Comparison of ENCODE assay signal across 8 cellular contexts in the genomic region with DNA sequence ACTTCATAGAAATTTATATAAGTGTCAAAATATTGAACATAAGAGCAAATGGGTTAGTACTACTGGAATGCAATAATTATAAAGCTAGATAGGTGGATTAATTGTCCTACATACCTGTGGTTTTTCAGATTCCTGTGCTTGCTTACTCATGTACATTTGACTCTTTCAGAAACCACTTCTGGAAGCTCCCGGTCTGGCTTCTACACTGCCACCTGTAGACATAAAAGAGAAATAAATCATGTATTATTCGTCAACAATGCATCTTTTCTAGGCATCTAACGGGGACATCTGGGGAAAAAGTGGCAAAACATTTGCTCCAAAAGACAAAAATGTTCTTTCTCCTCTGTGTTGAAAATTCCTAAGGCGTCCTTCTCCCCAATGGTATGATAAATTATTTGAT.
DNase-seq lines count a peak whose midpoint lies in the region; ATAC-seq and TF ChIP-seq lines count a peak whose summit lies in the region.

No MANE protein-coding gene starts in this region.

- no peaks in the 10 kb centered on the region for H4K20me1 ChIP-seq in BLaER1 treated with 17β-estradiol and CSF1 and Interleukin-3, amounts not matched to agents 10 nM and 100 nM
- H4K20me1 ChIP-seq in PC-3 (ENCODE audit: low read length) (no peaks in the 10 kb centered on the region), mammary epithelial cell (ENCODE audit: insufficient read depth, low read length) (no peaks in the 10 kb centered on the region)

- peaks cover 4% of the 10 kb centered on the region for H3F3A ChIP-seq in PC-3 (ENCODE audit: low read length, unreplicated experiment)

- intact Hi-C loops in PC-3 (cut with micrococcal nuclease) = loop anchor here (2.0 to 10.0 kb wide), 5 partner anchors 24 to 527 kb away; no protein-coding TSS in a partner anchor
- intact Hi-C loops in mammary epithelial cell (cut with micrococcal nuclease) = loop anchor here (1.0 to 5.0 kb wide), 5 partner anchors 25 to 527 kb away; no protein-coding TSS in a partner anchor
- intact Hi-C loops in lower lobe of right lung (cut with DNase I) = no loop called here

- no peak overlapping the region for H3K27ac ChIP-seq in BLaER1 treated with 17β-estradiol and CSF1 and Interleukin-3, amounts not matched to agents 10 nM and 100 nM
- H3K27ac ChIP-seq in PC-3 (ENCODE audit: low read length) (peak overlapping the region; percentile 83), mammary epithelial cell (ENCODE audit: insufficient read depth, low read depth, low read length) (peak overlapping the region; percentile 56), lower lobe of right lung (no peak overlapping the region)

- 7% methylated on average over 4 of the region's 4 CpGs for WGBS in mammary epithelial cell (ENCODE audit: low coverage, missing lambda C conversion rate)

- peaks cover 0 to 10% (median 0%) of the 10 kb centered on the region in 10 experiments; a peak in 3 of 20 replicates for H3K4me1 ChIP-seq in BLaER1 treated with 17β-estradiol and CSF1 and Interleukin-3, amounts not matched to agents 10 nM and 100 nM
- peaks cover 50% of the 10 kb centered on the region for H3K4me1 ChIP-seq in PC-3 (ENCODE audit: insufficient read depth, low read length)
- H3K4me1 ChIP-seq in mammary epithelial cell (ENCODE audit: insufficient read depth, low read length) = peaks cover 32% of the 10 kb centered on the region
- no peaks in the 10 kb centered on the region for H3K4me1 ChIP-seq in lower lobe of right lung

- BruUV-seq in PC-3 (replicated peaks; lab: Mats Ljungman, UMichigan) = no TSS peak
- BruUV-seq in mammary epithelial cell (replicated peaks; lab: Mats Ljungman, UMichigan) = no TSS peak

- POLR2A ChIA-PET in PC-3 (lab: Charles Lee; ENCODE audit: unreplicated experiment) = no interaction called here

- dilution Hi-C loops in mammary epithelial cell (cut with HindIII; ENCODE audit: low sequenced_read_pairs) = no loop called here

- peaks cover 10 to 37% (median 20%) of the 10 kb centered on the region in 11 experiments; a peak in 21 of 22 replicates for H3K27me3 ChIP-seq in BLaER1 treated with 17β-estradiol and CSF1 and Interleukin-3, amounts not matched to agents 10 nM and 100 nM
- no peaks in the 10 kb centered on the region for H3K27me3 ChIP-seq in PC-3 (ENCODE audit: low read length)
- no peaks in the 10 kb centered on the region for H3K27me3 ChIP-seq in mammary epithelial cell (ENCODE audit: insufficient read depth, low read length)
- H3K27me3 ChIP-seq in lower lobe of right lung (ENCODE audit: low read depth) = no peaks in the 10 kb centered on the region

- CTCF ChIA-PET in PC-3 (lab: Charles Lee) = interaction anchor here (0.9 kb wide), 2 partner anchors 25 to 527 kb away, joined by 3 to 4 read pairs; no protein-coding TSS in a partner anchor
- CTCF ChIA-PET in mammary epithelial cell (lab: Charles Lee; ENCODE audit: low non-redundant PET) = interaction anchor here (0.5 to 1.2 kb wide), 4 partner anchors 11 to 370 kb away, joined by 3 to 4 read pairs (median 3); no protein-coding TSS in a partner anchor

- TF ChIP-seq CTCF in GM20000 (IDR thresholded peaks at IDR 0.05; ENCODE audit: extremely low read depth, missing control alignments) (no peak), PC-3 (conservative IDR thresholded peaks at IDR 0.05; ENCODE audit: low read depth, low read length) (peak; percentile 67), mammary epithelial cell (conservative IDR thresholded peaks at IDR 0.05 in 1 of 2, IDR thresholded peaks at IDR 0.05 in 1 of 2; ENCODE audit: extremely low read depth in 1 of 2, insufficient read depth in 1 of 2, low read depth in 1 of 2, low read length in 2 of 2) (peak; percentile 36 to 61), lower lobe of right lung (IDR thresholded peaks at IDR 0.05) (peak; percentile 23)

- no peaks in the 10 kb centered on the region for H3K9me2 ChIP-seq in PC-3 (replicated peaks; ENCODE audit: low read length)

- H3K4me3 ChIP-seq in BLaER1 treated with 17β-estradiol and CSF1 and Interleukin-3, amounts not matched to agents 10 nM and 100 nM = no peak overlapping the region; a peak in 1 of 20 replicates
- H3K4me3 ChIP-seq in PC-3 (ENCODE audit: low read length) = peak overlapping the region; percentile 79
- H3K4me3 ChIP-seq in mammary epithelial cell (replicated peaks in 1 of 3; ENCODE audit: insufficient read depth in 1 of 3, low read depth in 2 of 3, low read length in 3 of 3) = peak overlapping the region; percentile 34 to 78 (median 77)
- peak overlapping the region; percentile 59 for H3K4me3 ChIP-seq in lower lobe of right lung

- H3K9me3 ChIP-seq in BLaER1 treated with 17β-estradiol and CSF1 and Interleukin-3, amounts not matched to agents 10 nM and 100 nM (replicated peaks in 1 of 11) = peaks cover 8 to 18% (median 16%) of the 10 kb centered on the region in 11 experiments; a peak in 15 of 22 replicates
- H3K9me3 ChIP-seq in PC-3 (ENCODE audit: low read length) (no peaks in the 10 kb centered on the region), mammary epithelial cell (replicated peaks; ENCODE audit: insufficient read depth, low read length) (no peaks in the 10 kb centered on the region), lower lobe of right lung (no peaks in the 10 kb centered on the region)

- no peak overlapping the region for H3K9ac ChIP-seq in BLaER1 treated with 17β-estradiol and CSF1 and Interleukin-3, amounts not matched to agents 10 nM and 100 nM
- H3K9ac ChIP-seq in PC-3 (ENCODE audit: low read length) (peak overlapping the region; percentile 84), mammary epithelial cell (ENCODE audit: insufficient read depth, low read length) (peak overlapping the region; percentile 89)

- H2AFZ ChIP-seq in PC-3 (ENCODE audit: low read length) (no peak overlapping the region), mammary epithelial cell (ENCODE audit: low read depth, low read length) (no peak overlapping the region)

- in situ Hi-C loops in mammary epithelial cell (cut with MboI; ENCODE audit: low sequenced_read_pairs in 2 of 2) = loop anchor here (25.0 kb wide), 2 partner anchors 413 to 513 kb away; no protein-coding TSS in a partner anchor

- H3K4me2 ChIP-seq in BLaER1 treated with 17β-estradiol and CSF1 and Interleukin-3, amounts not matched to agents 10 nM and 100 nM = peak overlapping the region in 7 of 11 experiments; percentile 75 to 91 (median 86); a peak in 9 of 22 replicates
- peak overlapping the region; percentile 80 for H3K4me2 ChIP-seq in PC-3 (ENCODE audit: low read length)
- peak overlapping the region; percentile 76 for H3K4me2 ChIP-seq in mammary epithelial cell (ENCODE audit: insufficient read depth, low read depth, low read length)

- peak; percentile 8 for DNase-seq in GM20000 (ENCODE audit: low spot score)
- DNase-seq in PC-3 = peak; percentile 85
- peak; percentile 84 for DNase-seq in mammary epithelial cell
- no peak for DNase-seq in lower lobe of right lung
- no peak for DNase-seq in amygdala (lab: John Stamatoyannopoulos, UW)
- DNase-seq in stimulated activated naive CD4-positive, alpha-beta T cell treated with Interleukin-2 at 50 U/mL for 16 hours (lab: John Stamatoyannopoulos, UW) = no peak

- H3K79me2 ChIP-seq in PC-3 (ENCODE audit: low read length) = peaks cover 78% of the 10 kb centered on the region
- H3K79me2 ChIP-seq in mammary epithelial cell (ENCODE audit: insufficient read depth, low read length) = peaks cover 63% of the 10 kb centered on the region

- ATAC-seq in PC-3 (peak; percentile 32), lower lobe of right lung (peak in 1 of 2 donors; percentile 71), GM21367 (IDR thresholded peaks at IDR 0.05; ENCODE audit: unreplicated experiment) (no peak)

- no peaks in the 10 kb centered on the region for H3K36me3 ChIP-seq in BLaER1 treated with 17β-estradiol and CSF1 and Interleukin-3, amounts not matched to agents 10 nM and 100 nM
- H3K36me3 ChIP-seq in PC-3 (ENCODE audit: low read depth, low read length) (peaks cover 33% of the 10 kb centered on the region), mammary epithelial cell (ENCODE audit: insufficient read depth, low read length) (peaks cover 10% of the 10 kb centered on the region), lower lobe of right lung (no peaks in the 10 kb centered on the region)

Comparison
In these comparisons a context has a peak if more than half of its experiments do, and no peak if none do; other contexts are left out.
1. H3K27ac ChIP-seq: peak in PC-3 (single experiment) and mammary epithelial cell (single experiment); none in BLaER1 treated with 17β-estradiol and CSF1 and Interleukin-3, amounts not matched to agents 10 nM and 100 nM (0 of 11) and lower lobe of right lung (single experiment).
2. H3K4me3 ChIP-seq: peak in PC-3 (single experiment), mammary epithelial cell (3 of 3) and lower lobe of right lung (single experiment); none in BLaER1 treated with 17β-estradiol and CSF1 and Interleukin-3, amounts not matched to agents 10 nM and 100 nM (0 of 10).
3. H3K9ac ChIP-seq: peak in PC-3 (single experiment) and mammary epithelial cell (single experiment); none in BLaER1 treated with 17β-estradiol and CSF1 and Interleukin-3, amounts not matched to agents 10 nM and 100 nM (0 of 11).
4. DNase-seq: peak in GM20000 (single experiment), PC-3 (single experiment) and mammary epithelial cell (single experiment); none in lower lobe of right lung (single experiment), amygdala (0 of 56) and stimulated activated naive CD4-positive, alpha-beta T cell treated with Interleukin-2 at 50 U/mL for 16 hours (single experiment).
5. Peak in every context shown above with its lines, with median percentiles within 50 percentile points of each other: H3K4me2 ChIP-seq.